Comparison of ENCODE assay signal across 37 cellular contexts in the genomic region with DNA sequence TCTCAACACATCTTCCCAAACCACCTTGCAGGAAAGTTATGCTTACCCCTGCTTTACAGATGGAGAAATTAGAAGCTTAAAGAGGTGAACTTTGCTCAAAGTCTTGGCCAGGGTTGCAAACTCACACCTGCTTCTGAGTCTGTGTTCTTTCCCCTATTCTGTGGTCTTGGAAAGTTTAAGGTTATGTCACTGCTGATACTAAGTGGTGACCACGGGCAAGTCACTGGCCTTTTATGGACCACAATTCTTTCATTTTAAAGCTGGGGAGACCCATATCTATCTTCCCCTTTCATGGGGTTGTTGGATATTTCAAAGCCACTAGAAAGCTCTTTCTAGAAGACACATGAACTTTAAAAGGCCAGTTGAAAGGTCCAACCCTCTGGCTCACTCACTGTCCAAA.
"Had no signal": no experiment of that assay in that cellular context is flagged by ENCODE, and none has a peak within 500 bp of the region (broad histone marks: within the 10 kb centered on the region; RNA-seq: fewer than 3 reads in every experiment).

No MANE protein-coding gene starts in this region.

- H3K36me3 Mint-ChIP-seq: activated CD4-positive, alpha-beta memory T cell treated with anti-CD3 and anti-CD28 coated beads for 36 hours; activated naive CD4-positive, alpha-beta T cell treated with anti-CD3 and anti-CD28 coated beads, Interleukin-2, amount 10 ng/mL, durations not matched to agents 7 days and 5 days; activated naive CD4-positive, alpha-beta T cell treated with anti-CD3 and anti-CD28 coated beads, Interleukin-2, amount 50 U/mL, for 24 hours; activated naive CD8-positive, alpha-beta T cell; activated naive CD8-positive, alpha-beta T cell treated with anti-CD3 and anti-CD28 coated beads, Interleukin-2, amount 10 ng/mL, durations not matched to agents 7 days and 5 days had no signal

- H3K4me3 Mint-ChIP-seq: activated B cell treated with CpG ODN at 0.5 μM for 24 hours; activated CD4-positive, alpha-beta memory T cell treated with anti-CD3 and anti-CD28 coated beads for 36 hours; activated CD4-positive, alpha-beta T cell treated with anti-CD3 and anti-CD28 coated beads for 36 hours; activated CD4-positive, alpha-beta T cell treated with anti-CD3 and anti-CD28 coated beads, Interleukin-2, amount 10 ng/mL, durations not matched to agents 24 days and 14 days; activated CD8-positive, alpha-beta T cell treated with anti-CD3 and anti-CD28 coated beads for 36 hours; activated naive CD4-positive, alpha-beta T cell treated with anti-CD3 and anti-CD28 coated beads, Interleukin-2, amount 10 ng/mL, durations not matched to agents 7 days and 5 days; activated naive CD4-positive, alpha-beta T cell treated with anti-CD3 and anti-CD28 coated beads, Interleukin-2, amount 50 U/mL, for 24 hours; activated naive CD8-positive, alpha-beta T cell; activated naive CD8-positive, alpha-beta T cell treated with anti-CD3 and anti-CD28 coated beads, Interleukin-2, amount 10 ng/mL, durations not matched to agents 7 days and 5 days; activated naive CD8-positive, alpha-beta T cell treated with anti-CD3 and anti-CD28 coated beads, Interleukin-2, amount 50 U/mL, for 24 hours; activated T-cell treated with anti-CD3 and anti-CD28 coated beads, Interleukin-2, amount 50 U/mL, for 4 hours; activated T-cell treated with anti-CD3 and anti-CD28 coated beads, Interleukin-2, amount 50 U/mL, for 72 hours; activated T-helper 1 cell treated with anti-CD3 and anti-CD28 coated beads, Interleukin-12 subunit alpha, Interleukin-12 subunit beta, Interleukin-2, Interleukin-4 antibody, amounts not matched to agents 30 ng/mL and 10 ng/mL and 1 ng/mL, durations not matched to agents 14 hours and 24 hours and 36 hours; activated T-helper 17 cell treated with anti-CD3 and anti-CD28 coated beads, Interleukin-2, amount 50 U/mL, for 72 hours; T-helper 1 cell treated with Interleukin-12 subunit alpha and Interleukin-12 subunit beta and Interleukin-4 antibody, amounts not matched to agents 30 μg/mL and 1 μg/mL, for 36 hours; T-helper 2 cell treated with Interferon-gamma antibody and Interleukin-4, amounts not matched to agents 5 μg/mL and 100 μg/mL, for 36 hours had no signal

- H3K27me3 Mint-ChIP-seq: activated naive CD4-positive, alpha-beta T cell treated with anti-CD3 and anti-CD28 coated beads, Interleukin-2, amount 10 ng/mL, durations not matched to agents 7 days and 5 days had no signal

- H3K27ac Mint-ChIP-seq: activated B cell treated with CpG ODN at 0.5 μM for 24 hours; activated CD4-positive, alpha-beta memory T cell treated with anti-CD3 and anti-CD28 coated beads for 36 hours; activated CD4-positive, alpha-beta T cell treated with anti-CD3 and anti-CD28 coated beads for 36 hours; activated CD4-positive, alpha-beta T cell treated with anti-CD3 and anti-CD28 coated beads, Interleukin-2, amount 10 ng/mL, durations not matched to agents 24 days and 14 days; activated CD8-positive, alpha-beta T cell treated with anti-CD3 and anti-CD28 coated beads for 36 hours; activated naive CD4-positive, alpha-beta T cell treated with anti-CD3 and anti-CD28 coated beads, Interleukin-2, amount 10 ng/mL, durations not matched to agents 7 days and 5 days; activated naive CD4-positive, alpha-beta T cell treated with anti-CD3 and anti-CD28 coated beads, Interleukin-2, amount 50 U/mL, for 24 hours; activated naive CD8-positive, alpha-beta T cell; activated naive CD8-positive, alpha-beta T cell treated with anti-CD3 and anti-CD28 coated beads, Interleukin-2, amount 10 ng/mL, durations not matched to agents 7 days and 5 days; activated naive CD8-positive, alpha-beta T cell treated with anti-CD3 and anti-CD28 coated beads, Interleukin-2, amount 50 U/mL, for 24 hours; activated T-cell treated with anti-CD3 and anti-CD28 coated beads, Interleukin-2, amount 50 U/mL, for 72 hours; activated T-helper 1 cell treated with anti-CD3 and anti-CD28 coated beads, Interleukin-12 subunit alpha, Interleukin-12 subunit beta, Interleukin-2, Interleukin-4 antibody, amounts not matched to agents 30 ng/mL and 10 ng/mL and 1 ng/mL, durations not matched to agents 14 hours and 24 hours and 36 hours; activated T-helper 17 cell treated with anti-CD3 and anti-CD28 coated beads, Interleukin-2, amount 50 U/mL, for 72 hours; T-helper 1 cell treated with Interleukin-12 subunit alpha and Interleukin-12 subunit beta and Interleukin-4 antibody, amounts not matched to agents 30 μg/mL and 1 μg/mL, for 36 hours; T-helper 2 cell treated with Interferon-gamma antibody and Interleukin-4, amounts not matched to agents 5 μg/mL and 100 μg/mL, for 36 hours had no signal

- H3K36me3 ChIP-seq: brain microvascular endothelial cell, breast epithelium had no signal

- H3K9me3 ChIP-seq: body of pancreas, breast epithelium had no signal

- H3K4me1 ChIP-seq: breast epithelium had no signal

- H3K9me3 Mint-ChIP-seq: activated B cell treated with CpG ODN at 0.5 μM for 24 hours; activated CD4-positive, alpha-beta memory T cell treated with anti-CD3 and anti-CD28 coated beads for 36 hours; activated CD4-positive, alpha-beta T cell treated with anti-CD3 and anti-CD28 coated beads, Interleukin-2, amount 10 ng/mL, durations not matched to agents 24 days and 14 days; activated CD8-positive, alpha-beta T cell treated with anti-CD3 and anti-CD28 coated beads for 36 hours; activated naive CD4-positive, alpha-beta T cell treated with anti-CD3 and anti-CD28 coated beads, Interleukin-2, amount 10 ng/mL, durations not matched to agents 7 days and 5 days; activated naive CD4-positive, alpha-beta T cell treated with anti-CD3 and anti-CD28 coated beads, Interleukin-2, amount 50 U/mL, for 24 hours; activated naive CD8-positive, alpha-beta T cell treated with anti-CD3 and anti-CD28 coated beads, Interleukin-2, amount 10 ng/mL, durations not matched to agents 7 days and 5 days; activated naive CD8-positive, alpha-beta T cell treated with anti-CD3 and anti-CD28 coated beads, Interleukin-2, amount 50 U/mL, for 24 hours; activated T-cell treated with anti-CD3 and anti-CD28 coated beads, Interleukin-2, amount 50 U/mL, for 4 hours; activated T-cell treated with anti-CD3 and anti-CD28 coated beads, Interleukin-2, amount 50 U/mL, for 72 hours; activated T-helper 1 cell treated with anti-CD3 and anti-CD28 coated beads, Interleukin-12 subunit alpha, Interleukin-12 subunit beta, Interleukin-2, Interleukin-4 antibody, amounts not matched to agents 30 ng/mL and 10 ng/mL and 1 ng/mL, durations not matched to agents 14 hours and 24 hours and 36 hours; activated T-helper 17 cell treated with anti-CD3 and anti-CD28 coated beads, Interleukin-2, amount 50 U/mL, for 72 hours; T-helper 1 cell treated with Interleukin-12 subunit alpha and Interleukin-12 subunit beta and Interleukin-4 antibody, amounts not matched to agents 30 μg/mL and 1 μg/mL, for 36 hours; T-helper 2 cell treated with Interferon-gamma antibody and Interleukin-4, amounts not matched to agents 5 μg/mL and 100 μg/mL, for 36 hours had no signal

- FAIRE-seq: astrocyte, colon, TTC549 had no signal

- ATAC-seq: activated CD4-positive, alpha-beta T cell treated with anti-CD3 and anti-CD28 coated beads for 36 hours; activated CD8-positive, alpha-beta T cell treated with anti-CD3 and anti-CD28 coated beads for 36 hours; activated naive CD8-positive, alpha-beta T cell treated with anti-CD3 and anti-CD28 coated beads, Interleukin-2, amount 50 U/mL, for 24 hours; activated T-cell treated with anti-CD3 and anti-CD28 coated beads, Interleukin-2, amount 50 U/mL, for 4 hours; activated T-cell treated with anti-CD3 and anti-CD28 coated beads, Interleukin-2, amount 50 U/mL, for 72 hours; activated T-helper 17 cell treated with anti-CD3 and anti-CD28 coated beads, Interleukin-2, amount 50 U/mL, for 72 hours; body of pancreas had no signal

- H3K27ac ChIP-seq: body of pancreas, brain microvascular endothelial cell, breast epithelium, VCaP had no signal

- H3K27me3 ChIP-seq: body of pancreas, brain microvascular endothelial cell, breast epithelium had no signal

- H3K4me1 Mint-ChIP-seq: activated CD4-positive, alpha-beta T cell treated with anti-CD3 and anti-CD28 coated beads for 36 hours; activated CD4-positive, alpha-beta T cell treated with anti-CD3 and anti-CD28 coated beads, Interleukin-2, amount 10 ng/mL, durations not matched to agents 24 days and 14 days; activated naive CD4-positive, alpha-beta T cell treated with anti-CD3 and anti-CD28 coated beads, Interleukin-2, amount 10 ng/mL, durations not matched to agents 7 days and 5 days; activated naive CD4-positive, alpha-beta T cell treated with anti-CD3 and anti-CD28 coated beads, Interleukin-2, amount 50 U/mL, for 24 hours; activated naive CD8-positive, alpha-beta T cell treated with anti-CD3 and anti-CD28 coated beads, Interleukin-2, amount 10 ng/mL, durations not matched to agents 7 days and 5 days; activated naive CD8-positive, alpha-beta T cell treated with anti-CD3 and anti-CD28 coated beads, Interleukin-2, amount 50 U/mL, for 24 hours; activated T-helper 17 cell treated with anti-CD3 and anti-CD28 coated beads, Interleukin-2, amount 50 U/mL, for 72 hours had no signal

- H3K4me3 ChIP-seq: body of pancreas, breast epithelium had no signal

- DNase-seq: activated B cell treated with CpG ODN at 0.5 μM for 24 hours; activated CD4-positive, alpha-beta memory T cell treated with anti-CD3 and anti-CD28 coated beads for 36 hours; activated CD4-positive, alpha-beta T cell treated with anti-CD3 and anti-CD28 coated beads for 1 hour; activated CD4-positive, alpha-beta T cell treated with anti-CD3 and anti-CD28 coated beads for 36 hours; activated CD4-positive, alpha-beta T cell treated with anti-CD3 and anti-CD28 coated beads, Interleukin-2, amount 10 ng/mL, durations not matched to agents 24 days and 14 days; activated CD4-positive, alpha-beta T cell treated with anti-CD3 and anti-CD28 coated beads, Interleukin-2, amount 50 U/mL, for 1 hour; activated CD4-positive, alpha-beta T cell treated with anti-CD3 and anti-CD28 coated beads, Interleukin-2, amount 50 U/mL, for 4 hours; activated CD8-positive, alpha-beta memory T cell treated with anti-CD3 and anti-CD28 coated beads, Interleukin-2, amount 50 U/mL, for 4 hours; activated CD8-positive, alpha-beta T cell treated with anti-CD3 and anti-CD28 coated beads for 36 hours; activated effector memory CD4-positive, alpha-beta T cell treated with Interleukin-2 at 50 U/mL for 16 hours; activated gamma-delta T cell; activated naive CD4-positive, alpha-beta T cell treated with anti-CD3 and anti-CD28 coated beads, Interleukin-2, amount 10 ng/mL, durations not matched to agents 7 days and 5 days; activated naive CD4-positive, alpha-beta T cell treated with Interleukin-2 at 50 U/mL for 16 hours; activated naive CD8-positive, alpha-beta T cell treated with anti-CD3 and anti-CD28 coated beads, Interleukin-2, amount 10 ng/mL, durations not matched to agents 7 days and 5 days; activated naive CD8-positive, alpha-beta T cell treated with anti-CD3 and anti-CD28 coated beads, Interleukin-2, amount 50 U/mL, for 24 hours; activated T-cell treated with anti-CD3 and anti-CD28 coated beads for 4 hours; activated T-cell treated with anti-CD3 and anti-CD28 coated beads, Interleukin-2, amount 50 U/mL, for 1 hour; activated T-cell treated with anti-CD3 and anti-CD28 coated beads, Interleukin-2, amount 50 U/mL, for 4 hours; activated T-cell treated with anti-CD3 and anti-CD28 coated beads, Interleukin-2, amount 50 U/mL, for 72 hours; amniotic stem cell; body of pancreas; brain microvascular endothelial cell; central memory CD4-positive, alpha-beta T cell; T-helper 1 cell; T-helper 2 cell; T-helper 9 cell had no signal
